1 cellular context compared by ENCODE assay signal in the genomic region with DNA sequence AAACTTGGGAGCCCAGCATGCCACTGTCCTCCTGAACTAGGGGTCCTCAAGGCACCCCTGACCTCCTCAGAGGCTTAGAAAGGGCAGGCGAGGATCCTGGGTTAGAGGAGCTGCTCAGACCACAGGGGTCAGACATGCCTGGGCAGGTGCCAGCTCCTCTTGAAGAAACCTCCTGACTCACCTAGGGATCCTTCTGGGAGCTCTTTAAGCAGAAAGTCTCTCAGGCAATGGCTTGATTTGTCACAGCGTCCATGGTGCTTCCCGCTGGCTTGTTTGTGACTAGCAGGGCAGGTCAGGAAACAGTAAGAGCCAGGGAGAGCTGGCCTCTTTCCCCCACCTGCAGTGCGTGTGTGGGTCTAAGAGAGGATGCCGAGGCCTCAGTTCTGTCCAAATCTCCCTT.
TF ChIP-seq lines count a peak whose summit lies in the region.

No MANE protein-coding gene starts in this region.

TF ChIP-seq in GM23338, 12 proteins besides CTCF, POLR2A, EP300 and RAD21 (continued from another document):
- TF ChIP-seq, protein P1, sequence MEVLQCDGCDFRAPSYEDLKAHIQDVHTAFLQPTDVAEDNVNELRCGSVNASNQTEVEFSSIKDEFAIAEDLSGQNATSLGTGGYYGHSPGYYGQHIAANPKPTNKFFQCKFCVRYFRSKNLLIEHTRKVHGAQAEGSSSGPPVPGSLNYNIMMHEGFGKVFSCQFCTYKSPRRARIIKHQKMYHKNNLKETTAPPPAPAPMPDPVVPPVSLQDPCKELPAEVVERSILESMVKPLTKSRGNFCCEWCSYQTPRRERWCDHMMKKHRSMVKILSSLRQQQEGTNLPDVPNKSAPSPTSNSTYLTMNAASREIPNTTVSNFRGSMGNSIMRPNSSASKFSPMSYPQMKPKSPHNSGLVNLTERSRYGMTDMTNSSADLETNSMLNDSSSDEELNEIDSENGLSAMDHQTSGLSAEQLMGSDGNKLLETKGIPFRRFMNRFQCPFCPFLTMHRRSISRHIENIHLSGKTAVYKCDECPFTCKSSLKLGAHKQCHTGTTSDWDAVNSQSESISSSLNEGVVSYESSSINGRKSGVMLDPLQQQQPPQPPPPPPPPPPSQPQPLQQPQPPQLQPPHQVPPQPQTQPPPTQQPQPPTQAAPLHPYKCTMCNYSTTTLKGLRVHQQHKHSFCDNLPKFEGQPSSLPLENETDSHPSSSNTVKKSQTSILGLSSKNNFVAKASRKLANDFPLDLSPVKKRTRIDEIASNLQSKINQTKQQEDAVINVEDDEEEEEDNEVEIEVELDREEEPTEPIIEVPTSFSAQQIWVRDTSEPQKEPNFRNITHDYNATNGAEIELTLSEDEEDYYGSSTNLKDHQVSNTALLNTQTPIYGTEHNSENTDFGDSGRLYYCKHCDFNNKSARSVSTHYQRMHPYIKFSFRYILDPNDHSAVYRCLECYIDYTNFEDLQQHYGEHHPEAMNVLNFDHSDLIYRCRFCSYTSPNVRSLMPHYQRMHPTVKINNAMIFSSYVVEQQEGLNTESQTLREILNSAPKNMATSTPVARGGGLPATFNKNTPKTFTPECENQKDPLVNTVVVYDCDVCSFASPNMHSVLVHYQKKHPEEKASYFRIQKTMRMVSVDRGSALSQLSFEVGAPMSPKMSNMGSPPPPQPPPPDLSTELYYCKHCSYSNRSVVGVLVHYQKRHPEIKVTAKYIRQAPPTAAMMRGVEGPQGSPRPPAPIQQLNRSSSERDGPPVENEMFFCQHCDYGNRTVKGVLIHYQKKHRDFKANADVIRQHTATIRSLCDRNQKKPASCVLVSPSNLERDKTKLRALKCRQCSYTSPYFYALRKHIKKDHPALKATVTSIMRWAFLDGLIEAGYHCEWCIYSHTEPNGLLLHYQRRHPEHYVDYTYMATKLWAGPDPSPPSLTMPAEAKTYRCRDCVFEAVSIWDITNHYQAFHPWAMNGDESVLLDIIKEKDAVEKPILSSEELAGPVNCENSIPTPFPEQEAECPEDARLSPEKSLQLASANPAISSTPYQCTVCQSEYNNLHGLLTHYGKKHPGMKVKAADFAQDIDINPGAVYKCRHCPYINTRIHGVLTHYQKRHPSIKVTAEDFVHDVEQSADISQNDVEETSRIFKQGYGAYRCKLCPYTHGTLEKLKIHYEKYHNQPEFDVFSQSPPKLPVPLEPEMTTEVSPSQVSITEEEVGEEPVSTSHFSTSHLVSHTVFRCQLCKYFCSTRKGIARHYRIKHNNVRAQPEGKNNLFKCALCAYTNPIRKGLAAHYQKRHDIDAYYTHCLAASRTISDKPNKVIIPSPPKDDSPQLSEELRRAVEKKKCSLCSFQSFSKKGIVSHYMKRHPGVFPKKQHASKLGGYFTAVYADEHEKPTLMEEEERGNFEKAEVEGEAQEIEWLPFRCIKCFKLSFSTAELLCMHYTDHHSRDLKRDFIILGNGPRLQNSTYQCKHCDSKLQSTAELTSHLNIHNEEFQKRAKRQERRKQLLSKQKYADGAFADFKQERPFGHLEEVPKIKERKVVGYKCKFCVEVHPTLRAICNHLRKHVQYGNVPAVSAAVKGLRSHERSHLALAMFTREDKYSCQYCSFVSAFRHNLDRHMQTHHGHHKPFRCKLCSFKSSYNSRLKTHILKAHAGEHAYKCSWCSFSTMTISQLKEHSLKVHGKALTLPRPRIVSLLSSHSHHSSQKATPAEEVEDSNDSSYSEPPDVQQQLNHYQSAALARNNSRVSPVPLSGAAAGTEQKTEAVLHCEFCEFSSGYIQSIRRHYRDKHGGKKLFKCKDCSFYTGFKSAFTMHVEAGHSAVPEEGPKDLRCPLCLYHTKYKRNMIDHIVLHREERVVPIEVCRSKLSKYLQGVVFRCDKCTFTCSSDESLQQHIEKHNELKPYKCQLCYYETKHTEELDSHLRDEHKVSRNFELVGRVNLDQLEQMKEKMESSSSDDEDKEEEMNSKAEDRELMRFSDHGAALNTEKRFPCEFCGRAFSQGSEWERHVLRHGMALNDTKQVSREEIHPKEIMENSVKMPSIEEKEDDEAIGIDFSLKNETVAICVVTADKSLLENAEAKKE (CRISPR knock-in tag; IDR thresholded peaks at IDR 0.05) = no peak
- TF ChIP-seq, protein P2, sequence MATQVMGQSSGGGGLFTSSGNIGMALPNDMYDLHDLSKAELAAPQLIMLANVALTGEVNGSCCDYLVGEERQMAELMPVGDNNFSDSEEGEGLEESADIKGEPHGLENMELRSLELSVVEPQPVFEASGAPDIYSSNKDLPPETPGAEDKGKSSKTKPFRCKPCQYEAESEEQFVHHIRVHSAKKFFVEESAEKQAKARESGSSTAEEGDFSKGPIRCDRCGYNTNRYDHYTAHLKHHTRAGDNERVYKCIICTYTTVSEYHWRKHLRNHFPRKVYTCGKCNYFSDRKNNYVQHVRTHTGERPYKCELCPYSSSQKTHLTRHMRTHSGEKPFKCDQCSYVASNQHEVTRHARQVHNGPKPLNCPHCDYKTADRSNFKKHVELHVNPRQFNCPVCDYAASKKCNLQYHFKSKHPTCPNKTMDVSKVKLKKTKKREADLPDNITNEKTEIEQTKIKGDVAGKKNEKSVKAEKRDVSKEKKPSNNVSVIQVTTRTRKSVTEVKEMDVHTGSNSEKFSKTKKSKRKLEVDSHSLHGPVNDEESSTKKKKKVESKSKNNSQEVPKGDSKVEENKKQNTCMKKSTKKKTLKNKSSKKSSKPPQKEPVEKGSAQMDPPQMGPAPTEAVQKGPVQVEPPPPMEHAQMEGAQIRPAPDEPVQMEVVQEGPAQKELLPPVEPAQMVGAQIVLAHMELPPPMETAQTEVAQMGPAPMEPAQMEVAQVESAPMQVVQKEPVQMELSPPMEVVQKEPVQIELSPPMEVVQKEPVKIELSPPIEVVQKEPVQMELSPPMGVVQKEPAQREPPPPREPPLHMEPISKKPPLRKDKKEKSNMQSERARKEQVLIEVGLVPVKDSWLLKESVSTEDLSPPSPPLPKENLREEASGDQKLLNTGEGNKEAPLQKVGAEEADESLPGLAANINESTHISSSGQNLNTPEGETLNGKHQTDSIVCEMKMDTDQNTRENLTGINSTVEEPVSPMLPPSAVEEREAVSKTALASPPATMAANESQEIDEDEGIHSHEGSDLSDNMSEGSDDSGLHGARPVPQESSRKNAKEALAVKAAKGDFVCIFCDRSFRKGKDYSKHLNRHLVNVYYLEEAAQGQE (IDR thresholded peaks at IDR 0.05; ENCODE audit: unreplicated experiment) = no peak
- TF ChIP-seq, protein P3, sequence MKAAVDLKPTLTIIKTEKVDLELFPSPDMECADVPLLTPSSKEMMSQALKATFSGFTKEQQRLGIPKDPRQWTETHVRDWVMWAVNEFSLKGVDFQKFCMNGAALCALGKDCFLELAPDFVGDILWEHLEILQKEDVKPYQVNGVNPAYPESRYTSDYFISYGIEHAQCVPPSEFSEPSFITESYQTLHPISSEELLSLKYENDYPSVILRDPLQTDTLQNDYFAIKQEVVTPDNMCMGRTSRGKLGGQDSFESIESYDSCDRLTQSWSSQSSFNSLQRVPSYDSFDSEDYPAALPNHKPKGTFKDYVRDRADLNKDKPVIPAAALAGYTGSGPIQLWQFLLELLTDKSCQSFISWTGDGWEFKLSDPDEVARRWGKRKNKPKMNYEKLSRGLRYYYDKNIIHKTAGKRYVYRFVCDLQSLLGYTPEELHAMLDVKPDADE (IDR thresholded peaks at IDR 0.05) = no peak
- no peak for TF ChIP-seq ZNF331 (CRISPR knock-in tag; IDR thresholded peaks at IDR 0.05; ENCODE audit: low read depth)
TF ChIP-seq in GM23338: peak in this region for 0.
